ENCODE assay signal across 18 cellular contexts in the genomic region with DNA sequence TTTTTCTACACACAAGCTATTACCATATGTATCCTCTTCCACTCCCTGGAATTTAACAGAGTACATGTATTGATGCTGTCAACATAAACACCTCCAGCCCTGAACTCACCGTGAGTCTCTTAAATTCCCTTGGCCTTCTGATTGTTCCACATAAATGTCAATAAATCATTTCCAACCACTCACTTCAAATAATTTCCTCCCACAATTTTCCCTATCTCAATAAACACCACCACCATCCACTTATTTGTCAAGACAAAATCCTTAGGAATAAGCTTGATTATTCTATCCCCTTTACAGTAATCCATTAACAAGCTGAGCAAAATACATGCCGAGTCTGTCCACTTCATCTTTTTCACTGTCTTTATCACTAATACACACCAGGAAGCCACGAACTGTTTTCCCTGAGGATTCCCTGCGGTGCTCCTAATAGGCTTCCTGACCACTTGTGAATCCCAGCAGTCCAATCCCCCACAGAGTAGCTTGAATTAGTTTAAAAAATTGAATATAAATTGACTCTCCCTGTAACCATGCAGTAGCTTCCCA. TPM values are rescaled to one million over a fixed set of nuclear protein-coding genes. Genes with fewer than 3 reads are reported as not detected.
DNase-seq lines count a peak whose midpoint lies in the region; ATAC-seq and TF ChIP-seq lines count a peak whose summit lies in the region.
"Had no signal": no experiment of that assay in that cellular context is flagged by ENCODE, and none has a peak within 500 bp of the region (broad histone marks: within the 10 kb centered on the region; RNA-seq: fewer than 3 reads in every experiment).

No MANE protein-coding gene starts in this region.

- no peaks in the 10 kb centered on the region for H3K36me3 ChIP-seq in HEK293 (ENCODE audit: control insufficient read depth in 2 of 2, insufficient read depth in 1 of 2, low read length in 2 of 2)
- H3K36me3 ChIP-seq: BLaER1 had no signal

- no peaks in the 10 kb centered on the region for H3K36me3 Mint-ChIP-seq in IgD-negative memory B cell
- no peaks in the 10 kb centered on the region for H3K36me3 Mint-ChIP-seq in dendritic cell treated with granulocyte-macrophage colony-stimulating factor and Interleukin-4, amounts not matched to agents 40 ng/mL and 50 ng/mL, for 4 days (ENCODE audit: low read depth)
- H3K36me3 Mint-ChIP-seq in stimulated activated memory B cell treated with anti-CD40 and anti-IgM and Interleukin-4, amounts not matched to agents 10 μg/mL and 1 μg/mL and 100 μg/mL, for 72 hours = no peaks in the 10 kb centered on the region
- H3K36me3 Mint-ChIP-seq: CD4-positive, CD25-positive, alpha-beta regulatory T cell; CD8-positive, alpha-beta T cell had no signal

- no peaks in the 10 kb centered on the region for H3K27me3 Mint-ChIP-seq in IgD-negative memory B cell
- H3K27me3 Mint-ChIP-seq in dendritic cell treated with granulocyte-macrophage colony-stimulating factor and Interleukin-4, amounts not matched to agents 40 ng/mL and 50 ng/mL, for 4 days = peaks cover 1% of the 10 kb centered on the region
- H3K27me3 Mint-ChIP-seq in stimulated activated memory B cell treated with anti-CD40 and anti-IgM and Interleukin-4, amounts not matched to agents 10 μg/mL and 1 μg/mL and 100 μg/mL, for 72 hours = no peaks in the 10 kb centered on the region

- no peak for ATAC-seq in stimulated activated memory B cell treated with anti-CD40 and anti-IgM and Interleukin-4, amounts not matched to agents 10 μg/mL and 1 μg/mL and 100 μg/mL, for 72 hours
- ATAC-seq in GM18861 (IDR thresholded peaks at IDR 0.05; ENCODE audit: unreplicated experiment) = no peak
- ATAC-seq: CD8-positive, alpha-beta T cell had no signal

- H3K4me3 ChIP-seq in HEK293 (ENCODE audit: low read depth, low read length) (no peak overlapping the region), foreskin fibroblast (ENCODE audit: low read depth in 1 of 2, low read length in 2 of 2) (no peak overlapping the region)
- H3K4me3 ChIP-seq: BLaER1, GM23248 had no signal

- H3K9me3 ChIP-seq in HEK293 (ENCODE audit: control insufficient read depth, insufficient read depth, low read depth, low read length) = no peaks in the 10 kb centered on the region
- H3K9me3 ChIP-seq: BLaER1, Caco-2 had no signal

- no peak overlapping the region for H3K27ac ChIP-seq in HEK293 (ENCODE audit: extremely low read depth, low read depth, low read length)
- H3K27ac ChIP-seq: BLaER1, C4-2B, GM23248 had no signal

- H3K9me3 Mint-ChIP-seq in IgD-negative memory B cell = peaks cover 0 to 2% (median 0%) of the 10 kb centered on the region in 3 donors
- no peaks in the 10 kb centered on the region for H3K9me3 Mint-ChIP-seq in dendritic cell treated with granulocyte-macrophage colony-stimulating factor and Interleukin-4, amounts not matched to agents 40 ng/mL and 50 ng/mL, for 4 days
- H3K9me3 Mint-ChIP-seq in stimulated activated memory B cell treated with anti-CD40 and anti-IgM and Interleukin-4, amounts not matched to agents 10 μg/mL and 1 μg/mL and 100 μg/mL, for 72 hours = no peaks in the 10 kb centered on the region
- H3K9me3 Mint-ChIP-seq: CD4-positive, CD25-positive, alpha-beta regulatory T cell; CD8-positive, alpha-beta T cell; HFFc6 had no signal

- H3K4me1 Mint-ChIP-seq in IgD-negative memory B cell = peaks cover 4 to 14% (median 10%) of the 10 kb centered on the region in 3 donors
- peaks cover 32% of the 10 kb centered on the region for H3K4me1 Mint-ChIP-seq in dendritic cell treated with granulocyte-macrophage colony-stimulating factor and Interleukin-4, amounts not matched to agents 40 ng/mL and 50 ng/mL, for 4 days (ENCODE audit: low read depth)
- peaks cover 32% of the 10 kb centered on the region for H3K4me1 Mint-ChIP-seq in stimulated activated memory B cell treated with anti-CD40 and anti-IgM and Interleukin-4, amounts not matched to agents 10 μg/mL and 1 μg/mL and 100 μg/mL, for 72 hours

- no peak for DNase-seq in foreskin fibroblast
- DNase-seq in NCI-H146 treated with DMSO at 0.1 percent for 48 hours (lab: John Stamatoyannopoulos, UW; ENCODE audit: unreplicated experiment) = no peak
- DNase-seq: Caco-2; CD4-positive, CD25-positive, alpha-beta regulatory T cell; CD8-positive, alpha-beta T cell; DMS153; DND-41; GM23248; H7; HCEC 1CT; HFFc6 had no signal

- POLR2A ChIA-PET in HEK293 (lab: Yijun Ruan, JAX) = no interaction called here

- peaks cover 10% of the 10 kb centered on the region; the same call in 1 of the 2 replicates for H3K4me1 ChIP-seq in HEK293 (ENCODE audit: control insufficient read depth, insufficient read depth, low read length)
- H3K4me1 ChIP-seq: BLaER1, Caco-2 had no signal

- intact Hi-C loops in dendritic cell treated with granulocyte-macrophage colony-stimulating factor and Interleukin-4, amounts not matched to agents 40 ng/mL and 50 ng/mL, for 4 days (cut with micrococcal nuclease) = loop anchor here (5.0 to 10.0 kb wide), 2 partner anchors 43 to 86 kb away; no protein-coding TSS in a partner anchor

- H3K27ac Mint-ChIP-seq in IgD-negative memory B cell = peak overlapping the region in 2 of 3 donors; percentile 46 to 91
- peak overlapping the region; percentile 50 for H3K27ac Mint-ChIP-seq in dendritic cell treated with granulocyte-macrophage colony-stimulating factor and Interleukin-4, amounts not matched to agents 40 ng/mL and 50 ng/mL, for 4 days
- H3K27ac Mint-ChIP-seq in stimulated activated memory B cell treated with anti-CD40 and anti-IgM and Interleukin-4, amounts not matched to agents 10 μg/mL and 1 μg/mL and 100 μg/mL, for 72 hours = peak overlapping the region; percentile 96
- H3K27ac Mint-ChIP-seq: CD8-positive, alpha-beta T cell; HFFc6 had no signal

- TF ChIP-seq CTCF in HEK293 (tag by site-specific recombination; IDR thresholded peaks at IDR 0.05) = no peak
- no peak for TF ChIP-seq CTCF in foreskin fibroblast (IDR thresholded peaks at IDR 0.05; ENCODE audit: low read depth, low read length)

- CTCF ChIA-PET in HEK293 (lab: Yijun Ruan, JAX) = interaction anchor here (0.5 to 2.0 kb wide), 6 partner anchors 14 to 215 kb away, joined by 3 to 10 read pairs (median 3); no protein-coding TSS in a partner anchor

- peak overlapping the region in 1 of 4 donors; percentile 78 for H3K4me3 Mint-ChIP-seq in IgD-negative memory B cell
- H3K4me3 Mint-ChIP-seq in dendritic cell treated with granulocyte-macrophage colony-stimulating factor and Interleukin-4, amounts not matched to agents 40 ng/mL and 50 ng/mL, for 4 days = no peak overlapping the region
- H3K4me3 Mint-ChIP-seq in stimulated activated memory B cell treated with anti-CD40 and anti-IgM and Interleukin-4, amounts not matched to agents 10 μg/mL and 1 μg/mL and 100 μg/mL, for 72 hours = no peak overlapping the region
- H3K4me3 Mint-ChIP-seq: CD8-positive, alpha-beta T cell; HFFc6 had no signal

TF ChIP-seq in HEK293, 187 proteins besides CTCF, POLR2A, EP300 and RAD21:
- TF ChIP-seq ZNF423 (tag by site-specific recombination; IDR thresholded peaks at IDR 0.05) = 0 out of 2 replicates have a peak, but pooled peaks have one; percentile 37
- peak; percentile 96 for TF ChIP-seq ZIC2 (tag by site-specific recombination; IDR thresholded peaks at IDR 0.05)
- TF ChIP-seq HOXC10 (CRISPR knock-in tag; IDR thresholded peaks at IDR 0.05) = no peak
- no peak for TF ChIP-seq ZNF571 (tag by site-specific recombination; IDR thresholded peaks at IDR 0.05)
- TF ChIP-seq FEZF1 (tag by site-specific recombination; IDR thresholded peaks at IDR 0.05) = peak; percentile 30; the same call in 1 of the 2 replicates
- no peak for TF ChIP-seq ZNF133 (tag by site-specific recombination; IDR thresholded peaks at IDR 0.05)
- no peak for TF ChIP-seq REPIN1 (tag by site-specific recombination; IDR thresholded peaks at IDR 0.05; ENCODE audit: low read depth)
- TF ChIP-seq ZNF548 (tag by site-specific recombination; IDR thresholded peaks at IDR 0.05) = no peak
- TF ChIP-seq ZNF354C (tag by site-specific recombination; IDR thresholded peaks at IDR 0.05; ENCODE audit: borderline replicate concordance, low read depth) = no peak
- peak; percentile 84 for TF ChIP-seq ZNF664 (tag by site-specific recombination; IDR thresholded peaks at IDR 0.05)
- no peak for TF ChIP-seq ZNF202 (tag by site-specific recombination; IDR thresholded peaks at IDR 0.05; ENCODE audit: borderline replicate concordance)
- TF ChIP-seq, protein P1, sequence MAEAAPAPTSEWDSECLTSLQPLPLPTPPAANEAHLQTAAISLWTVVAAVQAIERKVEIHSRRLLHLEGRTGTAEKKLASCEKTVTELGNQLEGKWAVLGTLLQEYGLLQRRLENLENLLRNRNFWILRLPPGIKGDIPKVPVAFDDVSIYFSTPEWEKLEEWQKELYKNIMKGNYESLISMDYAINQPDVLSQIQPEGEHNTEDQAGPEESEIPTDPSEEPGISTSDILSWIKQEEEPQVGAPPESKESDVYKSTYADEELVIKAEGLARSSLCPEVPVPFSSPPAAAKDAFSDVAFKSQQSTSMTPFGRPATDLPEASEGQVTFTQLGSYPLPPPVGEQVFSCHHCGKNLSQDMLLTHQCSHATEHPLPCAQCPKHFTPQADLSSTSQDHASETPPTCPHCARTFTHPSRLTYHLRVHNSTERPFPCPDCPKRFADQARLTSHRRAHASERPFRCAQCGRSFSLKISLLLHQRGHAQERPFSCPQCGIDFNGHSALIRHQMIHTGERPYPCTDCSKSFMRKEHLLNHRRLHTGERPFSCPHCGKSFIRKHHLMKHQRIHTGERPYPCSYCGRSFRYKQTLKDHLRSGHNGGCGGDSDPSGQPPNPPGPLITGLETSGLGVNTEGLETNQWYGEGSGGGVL (tag by site-specific recombination; IDR thresholded peaks at IDR 0.05) = no peak
- TF ChIP-seq ZNF544 (tag by site-specific recombination; IDR thresholded peaks at IDR 0.05) = no peak

RNA-seq across cellular contexts. Expression of a gene that starts 19.2 kb away (rescaled TPM):
- 1,928 TPM for polyA plus RNA-seq in IgD-negative memory B cell

RNA-seq across cellular contexts. Expression of a gene that starts 40.3 kb away (rescaled TPM):
- 92.6 TPM for polyA plus RNA-seq in IgD-negative memory B cell
